ENCODE assay signal across 7 cellular contexts in the genomic region with DNA sequence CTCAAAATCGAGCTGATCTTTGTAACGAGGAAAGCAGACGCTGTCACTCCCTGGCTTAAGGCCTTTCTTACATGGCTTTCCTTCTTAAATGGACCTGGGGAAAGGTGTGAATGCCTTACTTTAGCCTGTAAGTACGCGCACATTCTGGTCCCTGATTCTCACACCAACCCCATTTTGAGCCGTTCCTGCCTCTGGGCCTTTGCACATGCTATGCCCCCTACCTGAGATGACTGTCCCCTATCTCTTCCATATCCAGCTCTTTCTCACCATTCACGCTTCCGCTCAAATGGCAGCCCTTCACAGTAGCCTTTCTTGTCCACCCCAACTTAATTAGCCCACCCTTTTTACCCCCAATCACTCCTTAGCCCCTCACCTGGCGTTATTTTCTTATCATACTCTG.
"Had no signal": no experiment of that assay in that cellular context is flagged by ENCODE, and none has a peak within 500 bp of the region (broad histone marks: within the 10 kb centered on the region; RNA-seq: fewer than 3 reads in every experiment).

No MANE protein-coding gene starts in this region.

- DNase-seq: H7, IMR-90, KBM-7 had no signal

- H3K4me1 ChIP-seq: HAP-1 had no signal

- H3K9me3 ChIP-seq: HAP-1 had no signal

- H3K36me3 ChIP-seq: HAP-1 had no signal

- H3K4me3 Mint-ChIP-seq: GM23338 had no signal

- ATAC-seq: GM23338, HCT116 had no signal

- FAIRE-seq: HTR-8/SVneo had no signal

- H3K4me2 ChIP-seq: GM23338 had no signal

- H3K27ac Mint-ChIP-seq: GM23338 had no signal

- H3K9me3 Mint-ChIP-seq: GM23338 had no signal

- H3K4me3 ChIP-seq: GM23338, HAP-1 had no signal
